Comparison of ENCODE assay signal across 25 cellular contexts in genomic region chr7:45124351-45124750, GRCh38. TPM values are rescaled to one million over a fixed set of nuclear protein-coding genes. Genes with fewer than 3 reads are reported as not detected.
"Had no signal": no experiment of that assay in that cellular context is flagged by ENCODE, and none has a peak within 500 bp of the region (broad histone marks: within the 10 kb centered on the region; RNA-seq: fewer than 3 reads in every experiment).

No MANE protein-coding gene starts in this region.

- H3K4me3 ChIP-seq: adrenal gland, breast epithelium, gastrocnemius medialis, left lung, tibial nerve, uterus had no signal

- H3K27me3 ChIP-seq: adrenal gland, breast epithelium, gastrocnemius medialis, left lung, tibial nerve, uterus had no signal

- FAIRE-seq: astrocyte had no signal

- H3K9me3 ChIP-seq: adrenal gland, breast epithelium, gastrocnemius medialis, left lung, tibial nerve, uterus had no signal

- H3K4me3 Mint-ChIP-seq: activated CD4-positive, alpha-beta T cell treated with anti-CD3 and anti-CD28 coated beads for 36 hours; stimulated activated naive CD8-positive, alpha-beta T cell treated with anti-CD3 and anti-CD28 coated beads, Interleukin-15, Interleukin-2, amounts not matched to agents 100 ng/mL and 50 ng/mL, for 24 hours had no signal

- H3K27ac Mint-ChIP-seq: activated CD4-positive, alpha-beta T cell treated with anti-CD3 and anti-CD28 coated beads for 36 hours; progenitor cell of endocrine pancreas; stimulated activated naive CD8-positive, alpha-beta T cell treated with anti-CD3 and anti-CD28 coated beads, Interleukin-15, Interleukin-2, amounts not matched to agents 100 ng/mL and 50 ng/mL, for 24 hours had no signal

- H3K27me3 Mint-ChIP-seq: activated CD4-positive, alpha-beta T cell treated with anti-CD3 and anti-CD28 coated beads for 36 hours; progenitor cell of endocrine pancreas; stimulated activated naive CD8-positive, alpha-beta T cell treated with anti-CD3 and anti-CD28 coated beads, Interleukin-15, Interleukin-2, amounts not matched to agents 100 ng/mL and 50 ng/mL, for 24 hours had no signal

- H3K4me1 ChIP-seq: adrenal gland, breast epithelium, gastrocnemius medialis, left lung, tibial nerve, uterus had no signal

- ATAC-seq: activated CD4-positive, alpha-beta T cell treated with anti-CD3 and anti-CD28 coated beads for 36 hours; activated naive CD4-positive, alpha-beta T cell treated with anti-CD3 and anti-CD28 coated beads, Interleukin-2, amount 50 U/mL, for 72 hours; esophagus mucosa; gastrocnemius medialis; left lung had no signal

- DNase-seq: activated CD4-positive, alpha-beta T cell treated with anti-CD3 and anti-CD28 coated beads for 36 hours; activated CD8-positive, alpha-beta memory T cell treated with anti-CD3 and anti-CD28 coated beads for 24 hours; activated CD8-positive, alpha-beta memory T cell treated with anti-CD3 and anti-CD28 coated beads, Interleukin-2, amount 50 U/mL, for 48 hours; activated effector memory CD4-positive, alpha-beta T cell treated with anti-CD3 and anti-CD28 coated beads, Interleukin-2, amount 50 U/mL, for 16 hours; activated T-cell treated with anti-CD3 and anti-CD28 coated beads, Interleukin-2, amount 50 U/mL, for 48 hours; adrenal gland; cerebellar nuclear complex; effector CD4-positive, alpha-beta T cell; gastrocnemius medialis; head of caudate nucleus; midbrain; T-helper 2 cell; uterus had no signal

- H3K9me3 Mint-ChIP-seq: activated naive CD4-positive, alpha-beta T cell treated with anti-CD3 and anti-CD28 coated beads, Interleukin-2, amount 50 U/mL, for 72 hours; stimulated activated naive CD8-positive, alpha-beta T cell treated with anti-CD3 and anti-CD28 coated beads, Interleukin-15, Interleukin-2, amounts not matched to agents 100 ng/mL and 50 ng/mL, for 24 hours had no signal

- H3K36me3 Mint-ChIP-seq: activated naive CD4-positive, alpha-beta T cell treated with anti-CD3 and anti-CD28 coated beads, Interleukin-2, amount 50 U/mL, for 72 hours had no signal

- H3K36me3 ChIP-seq: adrenal gland, breast epithelium, gastrocnemius medialis, left lung, tibial nerve, uterus had no signal

- H3K27ac ChIP-seq: adrenal gland, breast epithelium, gastrocnemius medialis, left lung, tibial nerve, uterus, VCaP had no signal

RNA-seq across cellular contexts. Expression of gene RAMP3, which starts 33.2 kb away (rescaled TPM):
- total RNA-seq: activated CD4-positive, alpha-beta T cell treated with anti-CD3 and anti-CD28 coated beads for 36 hours; astrocyte; kidney epithelial cell; osteoblast; progenitor cell of endocrine pancreas had no signal
- polyA plus RNA-seq: neural cell had no signal
